ENCODE assay signal across 13 cellular contexts in the genomic region with DNA sequence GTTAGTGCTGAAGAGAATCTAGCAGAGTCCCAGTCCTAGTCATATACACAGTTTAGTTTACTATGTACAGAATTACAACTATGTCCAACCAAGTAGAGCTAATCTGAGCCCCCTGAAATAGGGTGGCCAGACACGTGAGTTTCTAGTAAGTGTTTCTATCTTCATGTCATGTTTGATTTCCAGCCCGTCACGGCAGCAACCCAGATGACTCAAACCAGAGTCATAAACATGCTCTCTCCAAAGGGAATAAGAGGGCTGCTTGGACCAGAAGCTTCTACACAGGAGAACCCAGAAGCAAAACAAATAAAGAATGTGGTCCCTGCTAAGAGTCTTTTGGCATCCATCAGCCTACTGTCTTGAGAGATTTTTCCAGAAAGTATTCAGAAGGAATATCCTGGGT.
A peak's percentile ranks its signal among the peaks of the same experiment; 100 is the strongest.
DNase-seq lines count a peak whose midpoint lies in the region; ATAC-seq and TF ChIP-seq lines count a peak whose summit lies in the region.
"Had no signal": no experiment of that assay in that cellular context is flagged by ENCODE, and none has a peak within 500 bp of the region (broad histone marks: within the 10 kb centered on the region; RNA-seq: fewer than 3 reads in every experiment).

No MANE protein-coding gene starts in this region.

- H3K79me2 ChIP-seq in ACC112 (ENCODE audit: control insufficient read depth, insufficient read depth, low read length, unreplicated experiment), result peaks cover 12% of the 10 kb centered on the region

- H3K36me3 Mint-ChIP-seq in mesothelial cell of epicardium, result no peaks in the 10 kb centered on the region

- no peaks in the 10 kb centered on the region for H3K36me3 ChIP-seq in ACC112 (ENCODE audit: insufficient read depth, low read length)
- no peaks in the 10 kb centered on the region for H3K36me3 ChIP-seq in colonic mucosa
- no peaks in the 10 kb centered on the region for H3K36me3 ChIP-seq in esophagus squamous epithelium
- H3K36me3 ChIP-seq: left lung had no signal

- no peak overlapping the region for H3K4me3 ChIP-seq in ACC112 (ENCODE audit: low read depth, low read length)
- H3K4me3 ChIP-seq in colonic mucosa, result no peak overlapping the region
- no peak overlapping the region for H3K4me3 ChIP-seq in esophagus squamous epithelium
- H3K4me3 ChIP-seq: left lung had no signal

- peak overlapping the region; percentile 78 for H3K27ac Mint-ChIP-seq in mesothelial cell of epicardium
- H3K27ac Mint-ChIP-seq: activated CD4-positive, alpha-beta T cell treated with anti-CD3 and anti-CD28 coated beads, Interleukin-2, amount 10 ng/mL, durations not matched to agents 24 days and 14 days had no signal

- WGBS in esophagus squamous epithelium, 2 donors, result 29 to 52% methylated on average over 3 of the region's 3 CpGs

- H3K9me3 Mint-ChIP-seq in mesothelial cell of epicardium, result no peaks in the 10 kb centered on the region
- H3K9me3 Mint-ChIP-seq: activated CD4-positive, alpha-beta T cell treated with anti-CD3 and anti-CD28 coated beads, Interleukin-2, amount 10 ng/mL, durations not matched to agents 24 days and 14 days had no signal

- DNase-seq in LHCN-M2 (ENCODE audit: low read depth) (peak; percentile 80), colonic mucosa (no peak), mesothelial cell of epicardium (ENCODE audit: low spot score in 2 of 2, unreplicated experiment in 2 of 2) (no peak), NOMO-1 treated with dmso at 0.1 percent for 144 hours (lab: John Stamatoyannopoulos, UW; ENCODE audit: unreplicated experiment) (no peak), esophagus squamous epithelium (lab: John Stamatoyannopoulos, UW) (no peak)
- DNase-seq: activated CD4-positive, alpha-beta T cell treated with anti-CD3 and anti-CD28 coated beads, Interleukin-2, amount 10 ng/mL, durations not matched to agents 24 days and 14 days; activated naive CD4-positive, alpha-beta T cell treated with anti-CD3 and anti-CD28 coated beads, Interleukin-2, amount 50 U/mL, for 16 hours; left lung; NCI-H226 had no signal

- H3K9me3 ChIP-seq in colonic mucosa (no peaks in the 10 kb centered on the region), esophagus squamous epithelium (no peaks in the 10 kb centered on the region)
- H3K9me3 ChIP-seq: left lung had no signal

- H2AFZ ChIP-seq in ACC112 (ENCODE audit: low read length, unreplicated experiment), result peak overlapping the region; percentile 22

- H3K27ac ChIP-seq in ACC112 (ENCODE audit: low read depth, low read length), result peak overlapping the region; percentile 74
- H3K27ac ChIP-seq in colonic mucosa, result peak overlapping the region; percentile 34
- H3K27ac ChIP-seq in esophagus squamous epithelium, result peak overlapping the region in 1 of 4 donors; percentile 64
- H3K27ac ChIP-seq: C4-2B had no signal

- no peak overlapping the region for H3K4me3 Mint-ChIP-seq in mesothelial cell of epicardium
- H3K4me3 Mint-ChIP-seq: activated CD4-positive, alpha-beta T cell treated with anti-CD3 and anti-CD28 coated beads, Interleukin-2, amount 10 ng/mL, durations not matched to agents 24 days and 14 days had no signal

- peaks cover 29% of the 10 kb centered on the region for H3K4me1 Mint-ChIP-seq in mesothelial cell of epicardium

- H3K27me3 ChIP-seq in ACC112 (ENCODE audit: insufficient read depth, low read length) (no peaks in the 10 kb centered on the region), colonic mucosa (no peaks in the 10 kb centered on the region), esophagus squamous epithelium (no peaks in the 10 kb centered on the region)
- H3K27me3 ChIP-seq: left lung had no signal

- TF ChIP-seq POLR2A in esophagus squamous epithelium (IDR thresholded peaks at IDR 0.05), result no peak

- intact Hi-C loops in colonic mucosa (cut with DNase I) (no loop called here), esophagus squamous epithelium (cut with DNase I) (no loop called here)

- H3K27me3 Mint-ChIP-seq in mesothelial cell of epicardium (ENCODE audit: low read depth), result no peaks in the 10 kb centered on the region
- H3K27me3 Mint-ChIP-seq: activated CD4-positive, alpha-beta T cell treated with anti-CD3 and anti-CD28 coated beads, Interleukin-2, amount 10 ng/mL, durations not matched to agents 24 days and 14 days had no signal

- H3K4me1 ChIP-seq in ACC112 (ENCODE audit: control insufficient read depth, insufficient read depth, low read length, unreplicated experiment) (peaks cover 47% of the 10 kb centered on the region), colonic mucosa (no peaks in the 10 kb centered on the region), esophagus squamous epithelium (peaks cover 10 to 50% (median 28%) of the 10 kb centered on the region in 3 donors)

- ATAC-seq in HG03520 (IDR thresholded peaks at IDR 0.05; ENCODE audit: unreplicated experiment) (no peak), HG03097 (IDR thresholded peaks at IDR 0.05; ENCODE audit: low FRiP score, unreplicated experiment) (no peak)

- TF ChIP-seq CTCF in colonic mucosa (IDR thresholded peaks at IDR 0.05), result no peak
- TF ChIP-seq CTCF in mesothelial cell of epicardium (IDR thresholded peaks at IDR 0.05; ENCODE audit: unreplicated experiment), result no peak
- no peak for TF ChIP-seq CTCF in esophagus squamous epithelium (IDR thresholded peaks at IDR 0.05)

- H3K9ac ChIP-seq in colonic mucosa (ENCODE audit: low read depth in 2 of 2, low read length in 2 of 2), result no peak overlapping the region
